Comparison of ENCODE assay signal across 1 cellular context in the genomic region with DNA sequence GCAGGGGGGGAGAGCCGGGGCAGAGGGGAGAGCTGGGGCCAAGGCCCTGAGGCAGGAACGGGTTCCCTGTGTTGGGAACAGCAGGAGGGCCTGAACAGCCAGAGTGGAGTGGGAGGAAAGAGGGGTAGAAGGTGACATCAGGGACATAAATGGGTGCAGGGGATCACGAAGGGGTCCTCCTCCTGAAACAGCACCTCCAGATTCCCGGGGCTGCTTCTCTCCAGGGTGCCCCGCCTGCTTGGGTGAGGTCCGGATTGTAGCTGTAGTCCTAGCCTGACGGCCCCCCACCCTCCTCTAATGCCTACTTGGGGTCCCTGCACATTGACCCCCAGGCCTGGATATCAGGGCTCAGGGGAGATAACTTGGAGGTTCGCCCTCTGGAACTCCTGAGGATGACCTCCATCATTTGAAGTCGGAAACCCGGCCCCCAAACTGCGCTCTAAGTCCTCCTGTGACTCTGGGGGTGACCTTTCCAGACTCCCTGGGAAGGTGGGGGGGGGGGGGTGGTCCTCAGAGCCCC.
TF ChIP-seq lines count a peak whose summit lies in the region.

No MANE protein-coding gene starts in this region.

TF ChIP-seq in H1, 55 proteins besides CTCF, POLR2A, EP300 and RAD21:
- no peak for TF ChIP-seq TAF7 (optimal IDR thresholded peaks at IDR 0.05; ENCODE audit: borderline replicate concordance, low read depth, low read length)
- peak; percentile 76 for TF ChIP-seq POLR2AphosphoS5 (IDR thresholded peaks at IDR 0.05; ENCODE audit: low read depth, low read length)
